ENCODE assay signal across 8 cellular contexts in genomic region chr1:234478481-234479309, GRCh38.
DNase-seq lines count a peak whose midpoint lies in the region; ATAC-seq and TF ChIP-seq lines count a peak whose summit lies in the region.

Gene TARBP1, minus strand, starts transcription at chr1:234479179. Its CDS starts 76 bp downstream, at chr1:234479103.

- peak; percentile 11; the same call in 1 of the 2 replicates for TF ChIP-seq CTCF in AG09319 (IDR thresholded peaks at IDR 0.05; ENCODE audit: low read depth, low read length)

- DNase-seq in AG09319 (ENCODE audit: extremely low read depth, low read depth) = peak; percentile 35
- peak; percentile 86 for DNase-seq in NCI-H2227 treated with DMSO at 0.1 percent for 48 hours (lab: John Stamatoyannopoulos, UW)
- peak; percentile 71 for DNase-seq in cerebellar cortex (ENCODE audit: low spot score)
- peak; percentile 48 for DNase-seq in kidney glomerular epithelial cell (lab: John Stamatoyannopoulos, UW)
- peak; percentile 26 to 60 for DNase-seq in stimulated activated CD4-positive, alpha-beta T cell treated with anti-CD3 and anti-CD28 coated beads, Interleukin-1b, Interleukin-23, amount 100 ng/mL, for 1 hour (ENCODE audit: low read depth in 2 of 2)

- peak; percentile 52 for ATAC-seq in GM18873 (IDR thresholded peaks at IDR 0.05; ENCODE audit: low FRiP score, unreplicated experiment)
- ATAC-seq in HG03108 (IDR thresholded peaks at IDR 0.05; ENCODE audit: unreplicated experiment) = peak; percentile 68
- peak; percentile 72 for ATAC-seq in activated CD4-positive, CD25-positive, alpha-beta regulatory T cell treated with anti-CD3 and anti-CD28 coated beads, Interleukin-2, amount 50 U/mL, for 24 hours

Comparison
In these comparisons a context has a peak if more than half of its experiments do, and no peak if none do; other contexts are left out.
1. Peak in every context shown above with its lines: DNase-seq and ATAC-seq.
2. DNase-seq: peak in every context shown above with its lines; median percentile 86 in NCI-H2227 treated with DMSO at 0.1 percent for 48 hours; 71 in cerebellar cortex; 48 in kidney glomerular epithelial cell; 43 in stimulated activated CD4-positive, alpha-beta T cell treated with anti-CD3 and anti-CD28 coated beads, Interleukin-1b, Interleukin-23, amount 100 ng/mL, for 1 hour; 35 in AG09319.